In the genomic region with DNA sequence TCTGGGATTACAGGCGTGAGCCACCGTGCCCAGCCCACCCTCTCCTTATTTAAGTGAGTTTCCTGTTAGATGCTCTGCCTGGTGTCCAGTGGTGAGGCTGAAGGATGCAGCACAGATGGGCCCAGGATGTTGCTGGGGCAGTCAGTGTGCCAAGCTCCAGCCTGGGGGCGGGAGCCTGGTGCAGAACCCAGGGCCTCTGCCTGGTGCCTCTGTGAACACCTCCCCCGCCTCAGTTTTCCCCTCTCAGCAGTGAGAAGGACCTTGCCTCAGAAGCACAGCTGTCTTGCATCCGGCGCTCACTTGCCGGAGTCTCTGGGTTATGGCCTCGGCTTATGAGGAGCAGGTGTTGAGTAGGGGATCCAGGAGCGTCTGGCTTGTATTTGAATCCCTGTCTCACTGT, we compare ENCODE assay signal across 13 cellular contexts.
DNase-seq lines count a peak whose midpoint lies in the region; ATAC-seq and TF ChIP-seq lines count a peak whose summit lies in the region.
"Had no signal": no experiment of that assay in that cellular context is flagged by ENCODE, and none has a peak within 500 bp of the region (broad histone marks: within the 10 kb centered on the region; RNA-seq: fewer than 3 reads in every experiment).

No MANE protein-coding gene starts in this region.

- no peaks in the 10 kb centered on the region for H3K27me3 Mint-ChIP-seq in activated CD8-positive, alpha-beta T cell treated with anti-CD3 and anti-CD28 coated beads for 36 hours
- H3K27me3 Mint-ChIP-seq in Caco-2 (ENCODE audit: insufficient read depth, unreplicated experiment) = no peaks in the 10 kb centered on the region

- CTCF ChIA-PET in activated CD8-positive, alpha-beta T cell treated with anti-CD3 and anti-CD28 coated beads for 36 hours (lab: Charles Lee) = interaction anchor here (0.6 to 4.9 kb wide), 10 partner anchors 8 to 134 kb away, joined by 3 to 24 read pairs (median 6); no protein-coding TSS in a partner anchor
- CTCF ChIA-PET in Caco-2 (lab: Charles Lee) = interaction anchor here (0.6 kb wide), 1 partner anchor 262 kb away, joined by 4 read pairs; a partner anchor contains a TSS

- WGBS in thymus = 21% methylated on average over 9 of the region's 9 CpGs

- peak; percentile 57 for ATAC-seq in activated CD8-positive, alpha-beta T cell treated with anti-CD3 and anti-CD28 coated beads for 36 hours
- ATAC-seq in lower lobe of right lung (no peak), GM19455 (IDR thresholded peaks at IDR 0.05; ENCODE audit: unreplicated experiment) (no peak)

- intact Hi-C loops in activated CD8-positive, alpha-beta T cell treated with anti-CD3 and anti-CD28 coated beads for 36 hours (cut with micrococcal nuclease) = no loop called here
- intact Hi-C loops in lower lobe of right lung (cut with DNase I) (no loop called here), Caco-2 (cut with micrococcal nuclease; ENCODE audit: unreplicated experiment) (no loop called here)

- H3K4me1 ChIP-seq in lower lobe of right lung = peaks cover 20% of the 10 kb centered on the region
- peaks cover 63% of the 10 kb centered on the region for H3K4me1 ChIP-seq in thymus (ENCODE audit: control insufficient read depth, insufficient read depth, low read length)
- no peaks in the 10 kb centered on the region for H3K4me1 ChIP-seq in Caco-2
- H3K4me1 ChIP-seq: right lobe of liver had no signal

- BruUV-seq in Caco-2 (replicated peaks; lab: Mats Ljungman, UMichigan) = no TSS peak

- POLR2A ChIA-PET in activated CD8-positive, alpha-beta T cell treated with anti-CD3 and anti-CD28 coated beads for 36 hours (lab: Charles Lee) = interaction anchor here (0.7 to 1.4 kb wide), 6 partner anchors 8 to 1146 kb away, joined by 3 to 12 read pairs (median 5); no protein-coding TSS in a partner anchor
- POLR2A ChIA-PET in Caco-2 (lab: Charles Lee) = no interaction called here

- peak overlapping the region; percentile 78 for H3K4me3 Mint-ChIP-seq in activated CD8-positive, alpha-beta T cell treated with anti-CD3 and anti-CD28 coated beads for 36 hours
- H3K4me3 Mint-ChIP-seq in Caco-2 (ENCODE audit: unreplicated experiment) = no peak overlapping the region
- H3K4me3 Mint-ChIP-seq: H9 had no signal

- H3K36me3 ChIP-seq in lower lobe of right lung (no peaks in the 10 kb centered on the region), thymus (ENCODE audit: control insufficient read depth, insufficient read depth) (no peaks in the 10 kb centered on the region), Caco-2 (ENCODE audit: control insufficient read depth, insufficient read depth, low read length) (no peaks in the 10 kb centered on the region)
- H3K36me3 ChIP-seq: right lobe of liver had no signal

- H3K27ac ChIP-seq in lower lobe of right lung (peak overlapping the region; percentile 39), thymus (ENCODE audit: low read depth) (peak overlapping the region; percentile 97)
- H3K27ac ChIP-seq: right lobe of liver, SK-N-MC had no signal

- H3K27me3 ChIP-seq in lower lobe of right lung (ENCODE audit: low read depth) (no peaks in the 10 kb centered on the region), thymus (ENCODE audit: control insufficient read depth, insufficient read depth) (no peaks in the 10 kb centered on the region), Caco-2 (replicated peaks; ENCODE audit: control insufficient read depth, insufficient read depth, low read length) (no peaks in the 10 kb centered on the region)
- H3K27me3 ChIP-seq: right lobe of liver had no signal

- DNase-seq in activated T-cell treated with anti-CD3 and anti-CD28 coated beads, Interleukin-2, amount 50 U/mL, for 1 hour = peak; percentile 42
- DNase-seq in activated T-cell treated with anti-CD3 and anti-CD28 coated beads for 4 hours = no peak
- DNase-seq in activated CD8-positive, alpha-beta T cell treated with anti-CD3 and anti-CD28 coated beads for 36 hours = peak; percentile 84
- no peak for DNase-seq in lower lobe of right lung
- DNase-seq in Caco-2 = no peak
- DNase-seq in NCI-H146 treated with DMSO at 0.1 percent for 48 hours (lab: John Stamatoyannopoulos, UW; ENCODE audit: unreplicated experiment) = no peak
- DNase-seq: H9, NCI-H1105, NCI-H526, right lobe of liver had no signal

- H3K9me3 Mint-ChIP-seq in activated CD8-positive, alpha-beta T cell treated with anti-CD3 and anti-CD28 coated beads for 36 hours = no peaks in the 10 kb centered on the region
- H3K9me3 Mint-ChIP-seq in Caco-2 (ENCODE audit: unreplicated experiment) = no peaks in the 10 kb centered on the region
- H3K9me3 Mint-ChIP-seq: H9 had no signal

- H3K36me3 Mint-ChIP-seq in activated CD8-positive, alpha-beta T cell treated with anti-CD3 and anti-CD28 coated beads for 36 hours (ENCODE audit: low read depth) = peaks cover 4% of the 10 kb centered on the region
- peaks cover 11% of the 10 kb centered on the region for H3K36me3 Mint-ChIP-seq in Caco-2 (ENCODE audit: insufficient read depth, unreplicated experiment)

- peak overlapping the region; percentile 97 for H3K27ac Mint-ChIP-seq in activated CD8-positive, alpha-beta T cell treated with anti-CD3 and anti-CD28 coated beads for 36 hours
- H3K27ac Mint-ChIP-seq in Caco-2 (ENCODE audit: unreplicated experiment) = no peak overlapping the region
- H3K27ac Mint-ChIP-seq: H9 had no signal

- TF ChIP-seq CTCF in activated CD8-positive, alpha-beta T cell treated with anti-CD3 and anti-CD28 coated beads for 36 hours (IDR thresholded peaks at IDR 0.05) = no peak
- no peak for TF ChIP-seq CTCF in lower lobe of right lung (IDR thresholded peaks at IDR 0.05)
- no peak for TF ChIP-seq CTCF in Caco-2 (IDR thresholded peaks at IDR 0.05; ENCODE audit: insufficient read depth in 1 of 2, low read depth in 1 of 2, low read length in 1 of 2, severe bottlenecking in 1 of 2, unreplicated experiment in 1 of 2)

- H3K9me3 ChIP-seq in lower lobe of right lung (no peaks in the 10 kb centered on the region), thymus (ENCODE audit: control insufficient read depth) (no peaks in the 10 kb centered on the region), Caco-2 (no peaks in the 10 kb centered on the region)
- H3K9me3 ChIP-seq: right lobe of liver had no signal

- H3K4me1 Mint-ChIP-seq in activated CD8-positive, alpha-beta T cell treated with anti-CD3 and anti-CD28 coated beads for 36 hours (ENCODE audit: low read depth) = peaks cover 88% of the 10 kb centered on the region
- H3K4me1 Mint-ChIP-seq in Caco-2 (ENCODE audit: low read depth, unreplicated experiment) = peaks cover 14% of the 10 kb centered on the region

- H3K4me3 ChIP-seq in lower lobe of right lung = no peak overlapping the region
- peak overlapping the region; percentile 56 for H3K4me3 ChIP-seq in thymus (ENCODE audit: low read length)
- no peak overlapping the region for H3K4me3 ChIP-seq in Caco-2 (ENCODE audit: low read depth, low read length)
- H3K4me3 ChIP-seq: right lobe of liver, SK-N-MC had no signal

Comparison
In these comparisons a context has a peak if more than half of its experiments do, and no peak if none do; other contexts are left out.
1. DNase-seq: peak in activated T-cell treated with anti-CD3 and anti-CD28 coated beads, Interleukin-2, amount 50 U/mL, for 1 hour (single experiment) and activated CD8-positive, alpha-beta T cell treated with anti-CD3 and anti-CD28 coated beads for 36 hours (single experiment); none in activated T-cell treated with anti-CD3 and anti-CD28 coated beads for 4 hours (single experiment), lower lobe of right lung (single experiment), Caco-2 (0 of 2) and NCI-H146 treated with DMSO at 0.1 percent for 48 hours (single experiment).